In the genomic region with DNA sequence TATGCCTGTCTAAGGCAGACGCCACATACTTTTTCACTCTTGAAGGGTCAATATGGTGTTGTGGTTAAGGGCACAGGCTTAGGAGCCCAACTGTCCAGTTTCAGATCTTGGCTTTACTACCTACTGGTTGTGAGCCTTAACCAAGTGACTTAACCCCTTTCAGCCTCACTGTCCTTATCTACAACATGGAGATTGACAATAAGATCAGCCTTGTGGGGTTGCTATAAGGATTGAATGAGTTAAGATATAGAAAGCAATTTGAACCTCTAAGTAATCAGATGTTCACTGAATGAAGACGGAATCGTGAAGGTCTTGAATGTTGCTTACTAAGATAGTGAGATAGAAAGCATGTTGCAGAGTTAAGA, we compare ENCODE assay signal across 12 cellular contexts.
DNase-seq lines count a peak whose midpoint lies in the region; ATAC-seq and TF ChIP-seq lines count a peak whose summit lies in the region.
"Had no signal": no experiment of that assay in that cellular context is flagged by ENCODE, and none has a peak within 500 bp of the region (broad histone marks: within the 10 kb centered on the region; RNA-seq: fewer than 3 reads in every experiment).

No MANE protein-coding gene starts in this region.

- peak overlapping the region; percentile 78; the same call in 1 of the 2 replicates for H3K14ac ChIP-seq in IMR-90 (replicated peaks; ENCODE audit: low read depth, low read length)

- POLR2A ChIA-PET in IMR-90 (lab: Charles Lee; ENCODE audit: unreplicated experiment) = no interaction called here

- H3F3A ChIP-seq in neural progenitor cell (ENCODE audit: low read depth) = peaks cover 3% of the 10 kb centered on the region

- H4K91ac ChIP-seq in IMR-90 (ENCODE audit: insufficient read depth, low read depth, low read length) = peak overlapping the region; percentile 52; the same call in 1 of the 2 replicates

- no peaks in the 10 kb centered on the region for H3K79me2 ChIP-seq in neural progenitor cell (ENCODE audit: low read depth)

- peaks cover 6% of the 10 kb centered on the region for H3K4me1 ChIP-seq in CD4-positive, CD25-positive, alpha-beta regulatory T cell (ENCODE audit: control insufficient read depth, insufficient read depth, low read length, poor library complexity, severe bottlenecking)
- H3K4me1 ChIP-seq in IMR-90 (ENCODE audit: control insufficient read depth, insufficient read depth, low read length) = peaks cover 10% of the 10 kb centered on the region
- H3K4me1 ChIP-seq in body of pancreas = peaks cover 47% of the 10 kb centered on the region
- peaks cover 2% of the 10 kb centered on the region for H3K4me1 ChIP-seq in neural progenitor cell
- peaks cover 4% of the 10 kb centered on the region for H3K4me1 ChIP-seq in right cardiac atrium (ENCODE audit: control insufficient read depth, insufficient read depth, low read length)

- H3K4me3 Mint-ChIP-seq in CD4-positive, CD25-positive, alpha-beta regulatory T cell = peak overlapping the region; percentile 51 to 85 (median 66)
- H3K4me3 Mint-ChIP-seq in neural progenitor cell = peak overlapping the region; percentile 33

- H3K36me3 Mint-ChIP-seq in CD4-positive, CD25-positive, alpha-beta regulatory T cell = no peaks in the 10 kb centered on the region
- no peaks in the 10 kb centered on the region for H3K36me3 Mint-ChIP-seq in neural progenitor cell

- no peaks in the 10 kb centered on the region for H4K20me1 ChIP-seq in IMR-90 (ENCODE audit: insufficient read depth, low read length)
- H4K20me1 ChIP-seq in neural progenitor cell (ENCODE audit: low read depth) = no peaks in the 10 kb centered on the region

- H3K4me2 ChIP-seq in IMR-90 (ENCODE audit: low read depth, low read length) = no peak overlapping the region
- H3K4me2 ChIP-seq in neural progenitor cell = no peak overlapping the region

- H3K27me3 Mint-ChIP-seq in CD4-positive, CD25-positive, alpha-beta regulatory T cell = peaks cover 5% of the 10 kb centered on the region
- peaks cover 2% of the 10 kb centered on the region for H3K27me3 Mint-ChIP-seq in neural progenitor cell (ENCODE audit: insufficient read depth, low read depth)

- H3K4ac ChIP-seq in IMR-90 (ENCODE audit: low read depth, low read length) = peak overlapping the region; percentile 86

- TF ChIP-seq POLR2A in IMR-90 (IDR thresholded peaks at IDR 0.05; ENCODE audit: low read depth, low read length) (no peak), body of pancreas (IDR thresholded peaks at IDR 0.05) (no peak)

- WGBS in IMR-90 (ENCODE audit: extremely low coverage in 2 of 2, insufficient read length in 1 of 2), 2 experiments = 90% methylated on average over 2 of the region's 3 CpGs; no CpG with 5 or more reads in 1 of the 2 experiments
- 79 to 84% methylated on average over 3 of the region's 3 CpGs for WGBS in body of pancreas, 2 donors
- WGBS in right cardiac atrium = 68% methylated on average over 3 of the region's 3 CpGs

- intact Hi-C loops in IMR-90 (cut with micrococcal nuclease) (no loop called here), body of pancreas (cut with DNase I) (no loop called here), right cardiac atrium (cut with DNase I) (loop anchor here in 2 of 4 donors (5.0 to 10.0 kb wide), 2 partner anchors 93 to 390 kb away; a partner anchor contains a TSS)

- in situ Hi-C loops in IMR-90 (cut with MboI; ENCODE audit: low sequenced_read_pairs) = loop anchor here (10.0 kb wide), 1 partner anchor 800 kb away; no protein-coding TSS in a partner anchor

- H2AK9ac ChIP-seq in IMR-90 (replicated peaks; ENCODE audit: low read depth, low read length, poor library complexity) = peak overlapping the region; percentile 86

- no peak for TF ChIP-seq RAD21 in IMR-90 (IDR thresholded peaks at IDR 0.05; ENCODE audit: low read length)

- no peaks in the 10 kb centered on the region for H3K27me3 ChIP-seq in CD4-positive, CD25-positive, alpha-beta regulatory T cell (ENCODE audit: control insufficient read depth, insufficient read depth, low read length)
- H3K27me3 ChIP-seq in IMR-90 (ENCODE audit: control insufficient read depth, insufficient read depth, low read length) = no peaks in the 10 kb centered on the region
- H3K27me3 ChIP-seq in body of pancreas = no peaks in the 10 kb centered on the region
- peaks cover 4% of the 10 kb centered on the region for H3K27me3 ChIP-seq in neural progenitor cell
- H3K27me3 ChIP-seq in right cardiac atrium (ENCODE audit: control insufficient read depth, insufficient read depth) = no peaks in the 10 kb centered on the region

- H3K9me3 Mint-ChIP-seq in CD4-positive, CD25-positive, alpha-beta regulatory T cell = no peaks in the 10 kb centered on the region
- no peaks in the 10 kb centered on the region for H3K9me3 Mint-ChIP-seq in neural progenitor cell

- no TSS peak for BruUV-seq in IMR-90 (replicated peaks; lab: Mats Ljungman, UMichigan)

- no peak overlapping the region for H3K27ac ChIP-seq in CD4-positive, CD25-positive, alpha-beta regulatory T cell (ENCODE audit: insufficient read depth, low read length, poor library complexity, severe bottlenecking)
- H3K27ac ChIP-seq in IMR-90 (ENCODE audit: insufficient read depth, low read length) = no peak overlapping the region
- H3K27ac ChIP-seq in body of pancreas = peak overlapping the region in 3 of 4 donors; percentile 4 to 19 (median 14)
- no peak overlapping the region for H3K27ac ChIP-seq in neural progenitor cell
- H3K27ac ChIP-seq in right cardiac atrium (ENCODE audit: low read length) = no peak overlapping the region

- peak overlapping the region; percentile 88; the same call in 1 of the 2 replicates for H2BK120ac ChIP-seq in IMR-90 (ENCODE audit: low read depth, low read length)

- CTCF ChIA-PET in IMR-90 (lab: Yijun Ruan, JAX) = no interaction called here

- peak overlapping the region; percentile 94; the same call in 2 of the 3 replicates for H2BK15ac ChIP-seq in IMR-90 (ENCODE audit: low read depth, low read length)

- peak overlapping the region; percentile 54 for H2BK5ac ChIP-seq in IMR-90 (ENCODE audit: low read depth, low read length, poor library complexity, severe bottlenecking)

- no peaks in the 10 kb centered on the region for H3K36me3 ChIP-seq in CD4-positive, CD25-positive, alpha-beta regulatory T cell (ENCODE audit: control insufficient read depth, insufficient read depth, low read length)
- H3K36me3 ChIP-seq in IMR-90 (ENCODE audit: control insufficient read depth, insufficient read depth, low read length) (no peaks in the 10 kb centered on the region), body of pancreas (replicated peaks in 1 of 2; ENCODE audit: insufficient read depth in 1 of 2, low read depth in 2 of 2) (no peaks in the 10 kb centered on the region), neural progenitor cell (no peaks in the 10 kb centered on the region)

- H3K9me1 ChIP-seq in IMR-90 (ENCODE audit: insufficient read depth, low read length) = peaks cover 17% of the 10 kb centered on the region

- H3K27ac Mint-ChIP-seq in CD4-positive, CD25-positive, alpha-beta regulatory T cell = peak overlapping the region in 1 of 3 donors; percentile 70
- peak overlapping the region; percentile 15 for H3K27ac Mint-ChIP-seq in neural progenitor cell

- no peak for TF ChIP-seq CTCF in IMR-90 (conservative IDR thresholded peaks at IDR 0.05; ENCODE audit: low read depth, low read length)
- no peak for TF ChIP-seq CTCF in body of pancreas (IDR thresholded peaks at IDR 0.05)
- no peak for TF ChIP-seq CTCF in neural progenitor cell (IDR thresholded peaks at IDR 0.05)

- peaks cover 0 to 15% of the 10 kb centered on the region in 2 experiments; a peak in 2 of 4 replicates for H3K79me1 ChIP-seq in IMR-90 (ENCODE audit: low read depth in 1 of 2, low read length in 2 of 2)

- H2BK20ac ChIP-seq in IMR-90 (ENCODE audit: low read depth, low read length) = peak overlapping the region; percentile 80; the same call in 1 of the 2 replicates

- dilution Hi-C loops in IMR-90 (cut with HindIII; ENCODE audit: low sequenced_read_pairs, unreplicated experiment) = no loop called here

- H3K9me3 ChIP-seq in CD4-positive, CD25-positive, alpha-beta regulatory T cell (ENCODE audit: control insufficient read depth in 2 of 2, low read length in 2 of 2) = no peaks in the 10 kb centered on the region
- H3K9me3 ChIP-seq in IMR-90 (ENCODE audit: control insufficient read depth, insufficient read depth, low read length) (no peaks in the 10 kb centered on the region), body of pancreas (no peaks in the 10 kb centered on the region), neural progenitor cell (ENCODE audit: low read depth) (no peaks in the 10 kb centered on the region), right cardiac atrium (ENCODE audit: control insufficient read depth, low read length) (no peaks in the 10 kb centered on the region)

- peaks cover 0 to 16% (median 8%) of the 10 kb centered on the region in 4 donors for H3K4me1 Mint-ChIP-seq in CD4-positive, CD25-positive, alpha-beta regulatory T cell
- peaks cover 17% of the 10 kb centered on the region for H3K4me1 Mint-ChIP-seq in neural progenitor cell

- no peak for DNase-seq in CD4-positive, CD25-positive, alpha-beta regulatory T cell
- DNase-seq in IMR-90 (no peak), body of pancreas (no peak), neural progenitor cell (ENCODE audit: low spot score) (no peak), right cardiac atrium (no peak), KG1 (lab: John Stamatoyannopoulos, UW) (no peak)
- no peak for DNase-seq in central memory CD4-positive, alpha-beta T cell
- DNase-seq: activated T-cell treated with anti-CD3 and anti-CD28 coated beads, Interleukin-2, amount 50 U/mL, for 1 hour; NCI-H1092; NCI-H524 treated with DMSO at 0.1 percent for 48 hours; RPMI8226; stimulated activated CD4-positive, alpha-beta T cell treated with anti-CD3 and anti-CD28 coated beads, Interleukin-4, amount 100 ng/mL, for 24 hours had no signal

- H3K56ac ChIP-seq in IMR-90 (ENCODE audit: extremely low read depth, insufficient read depth, low read length) = no peak overlapping the region

- H2AK5ac ChIP-seq in IMR-90 (ENCODE audit: low read depth, low read length) = peak overlapping the region; percentile 95; the same call in 1 of the 2 replicates

- no peak overlapping the region for H3K9ac ChIP-seq in IMR-90 (ENCODE audit: low read depth, low read length)
- H3K9ac ChIP-seq in neural progenitor cell = no peak overlapping the region

- no peak overlapping the region for H3K4me3 ChIP-seq in CD4-positive, CD25-positive, alpha-beta regulatory T cell (ENCODE audit: low read depth, low read length)
- H3K4me3 ChIP-seq in IMR-90 (ENCODE audit: insufficient read depth, low read depth, low read length) (no peak overlapping the region), body of pancreas (no peak overlapping the region), neural progenitor cell (no peak overlapping the region), right cardiac atrium (ENCODE audit: low read length) (no peak overlapping the region)

- H2AFZ ChIP-seq in IMR-90 (replicated peaks; ENCODE audit: low read length, poor library complexity) = peak overlapping the region; percentile 52
- no peak overlapping the region for H2AFZ ChIP-seq in neural progenitor cell (replicated peaks)

- no peak overlapping the region; the same call in 1 of the 2 replicates for H4K5ac ChIP-seq in IMR-90 (ENCODE audit: low read depth, low read length)

- peak overlapping the region; percentile 21; the same call in 1 of the 2 replicates for H3K23ac ChIP-seq in IMR-90 (ENCODE audit: low read depth, low read length)

- peak overlapping the region; percentile 78 to 81; a peak in 3 of 4 replicates for H4K8ac ChIP-seq in IMR-90 (ENCODE audit: low read depth in 2 of 2, low read length in 2 of 2)

- H3K18ac ChIP-seq in IMR-90 (ENCODE audit: low read depth, low read length) = no peak overlapping the region

- ATAC-seq in CD4-positive, CD25-positive, alpha-beta regulatory T cell (ENCODE audit: low read depth in 2 of 2) = no peak
- no peak for ATAC-seq in IMR-90 (ENCODE audit: low read depth)
- no peak for ATAC-seq in body of pancreas
- no peak for ATAC-seq in right cardiac atrium

Comparison
In these comparisons a context has a peak if more than half of its experiments do, and no peak if none do; other contexts are left out.
1. H3K27ac ChIP-seq: peak in body of pancreas (3 of 4); none in CD4-positive, CD25-positive, alpha-beta regulatory T cell (single experiment), IMR-90 (single experiment), neural progenitor cell (single experiment) and right cardiac atrium (single experiment).